Comparison of ENCODE assay signal across 9 cellular contexts in genomic region chr10:3763852-3764625, GRCh38. TPM values are rescaled to one million over a fixed set of nuclear protein-coding genes. Genes with fewer than 3 reads are reported as not detected.
DNase-seq lines count a peak whose midpoint lies in the region; ATAC-seq and TF ChIP-seq lines count a peak whose summit lies in the region.
"Had no signal": no experiment of that assay in that cellular context is flagged by ENCODE, and none has a peak within 500 bp of the region (broad histone marks: within the 10 kb centered on the region; RNA-seq: fewer than 3 reads in every experiment).

No MANE protein-coding gene starts in this region.

- 48 to 49% methylated on average over 7 to 8 of the region's 8 CpGs for WGBS in gastroesophageal sphincter (ENCODE audit: low coverage in 1 of 2), 2 donors

- TF ChIP-seq CTCF in gastroesophageal sphincter (IDR thresholded peaks at IDR 0.05): no peak
- no peak for TF ChIP-seq CTCF in tibial artery (IDR thresholded peaks at IDR 0.05)

- no peak for ATAC-seq in gastroesophageal sphincter
- ATAC-seq in GM18909 (IDR thresholded peaks at IDR 0.05; ENCODE audit: poor library complexity, unreplicated experiment): no peak
- no peak for ATAC-seq in GM18868 (IDR thresholded peaks at IDR 0.05; ENCODE audit: unreplicated experiment)

- H3K27me3 ChIP-seq in gastroesophageal sphincter (no peaks in the 10 kb centered on the region), tibial artery (no peaks in the 10 kb centered on the region)

- H3K27ac ChIP-seq in gastroesophageal sphincter (peak overlapping the region; percentile 20 to 62 (median 40)), tibial artery (peak overlapping the region; percentile 29)

- peak; percentile 10 to 13 for DNase-seq in activated T-cell treated with anti-CD3 and anti-CD28 coated beads, Interleukin-2, amount 50 U/mL, for 48 hours
- DNase-seq in activated T-cell treated with anti-CD3 and anti-CD28 coated beads, Interleukin-2, amount 50 U/mL, for 1 hour: no peak
- DNase-seq in SW480 (ENCODE audit: low spot score): peak; percentile 76
- no peak for DNase-seq in tibial artery
- DNase-seq in NCI-H345 (lab: John Stamatoyannopoulos, UW): no peak
- DNase-seq: NCI-H446 had no signal

- no peak for TF ChIP-seq POLR2A in gastroesophageal sphincter (IDR thresholded peaks at IDR 0.05)

- no peak for TF ChIP-seq EP300 in gastroesophageal sphincter (IDR thresholded peaks at IDR 0.05)

- no peaks in the 10 kb centered on the region for H3K36me3 ChIP-seq in gastroesophageal sphincter
- H3K36me3 ChIP-seq in tibial artery: no peaks in the 10 kb centered on the region

- intact Hi-C loops in tibial artery (cut with DNase I; ENCODE audit: low total_unique reads): no loop called here

- H3K9me3 ChIP-seq in gastroesophageal sphincter: no peaks in the 10 kb centered on the region
- H3K9me3 ChIP-seq in tibial artery: no peaks in the 10 kb centered on the region

- peaks cover 0 to 22% (median 0%) of the 10 kb centered on the region in 3 donors for H3K4me1 ChIP-seq in gastroesophageal sphincter
- H3K4me1 ChIP-seq in tibial artery: peaks cover 0 to 31% (median 6%) of the 10 kb centered on the region in 4 donors

- H3K4me3 ChIP-seq in gastroesophageal sphincter (no peak overlapping the region), tibial artery (no peak overlapping the region)

RNA-seq across cellular contexts. Expression of gene KLF6, which starts 21.0 kb away (rescaled TPM):
- total RNA-seq in gastroesophageal sphincter: 100 to 1,000 TPM in 2 of 4 donors, 10 to 100 TPM in 2; 90.3 to 113 (median 105) TPM

Comparison
In these comparisons a context has a peak if more than half of its experiments do, and no peak if none do; other contexts are left out.
1. DNase-seq: peak in activated T-cell treated with anti-CD3 and anti-CD28 coated beads, Interleukin-2, amount 50 U/mL, for 48 hours (2 of 2) and SW480 (single experiment); none in activated T-cell treated with anti-CD3 and anti-CD28 coated beads, Interleukin-2, amount 50 U/mL, for 1 hour (single experiment), tibial artery (0 of 2) and NCI-H345 (single experiment).